Comparison of ENCODE assay signal across 1 cellular context in the genomic region with DNA sequence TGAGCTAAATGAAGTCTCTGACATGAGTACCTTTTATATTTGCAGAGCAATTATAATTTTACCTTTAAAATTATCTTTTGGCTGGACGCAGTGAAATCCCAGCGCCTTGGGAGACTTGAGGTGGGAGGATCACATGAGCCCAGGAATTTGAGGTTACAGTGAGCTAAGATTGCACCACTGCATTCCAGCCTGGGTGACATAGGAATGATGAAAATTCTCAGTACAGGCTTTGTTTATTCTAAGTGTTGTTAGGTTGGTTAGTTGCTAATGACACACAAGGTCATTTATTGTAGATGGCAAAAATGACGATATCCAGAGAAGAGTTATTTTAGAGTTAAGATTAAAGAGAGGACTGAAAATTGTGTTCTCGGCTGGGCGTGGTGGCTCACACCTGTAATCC.
TF ChIP-seq lines count a peak whose summit lies in the region.

No MANE protein-coding gene starts in this region.

TF ChIP-seq in IMR-90, 13 proteins besides CTCF, POLR2A, EP300 and RAD21 (continued from another document):
- peak; percentile 82 for TF ChIP-seq CEBPB (IDR thresholded peaks at IDR 0.05; ENCODE audit: low read depth, low read length)
- no peak for TF ChIP-seq SMC3 (IDR thresholded peaks at IDR 0.05; ENCODE audit: low read depth, low read length)
TF ChIP-seq in IMR-90: peak in this region for 3.
